ENCODE assay signal across 14 cellular contexts in genomic region chr4:4333265-4333706, GRCh38. TPM values are rescaled to one million over a fixed set of nuclear protein-coding genes. Genes with fewer than 3 reads are reported as not detected.
A peak's percentile ranks its signal among the peaks of the same experiment; 100 is the strongest.
DNase-seq lines count a peak whose midpoint lies in the region; ATAC-seq and TF ChIP-seq lines count a peak whose summit lies in the region.
"Had no signal": no experiment of that assay in that cellular context is flagged by ENCODE, and none has a peak within 500 bp of the region (broad histone marks: within the 10 kb centered on the region; RNA-seq: fewer than 3 reads in every experiment).

No MANE protein-coding gene starts in this region.

- TF ChIP-seq CTCF in type B pancreatic cell (conservative IDR thresholded peaks at IDR 0.05): no peak

- H3K9ac ChIP-seq in GM23248: no peak overlapping the region

- peaks cover 7% of the 10 kb centered on the region; the same call in 1 of the 2 replicates for H3K27me3 ChIP-seq in GM23248 (replicated peaks; ENCODE audit: insufficient read depth)
- H3K27me3 ChIP-seq: esophagus squamous epithelium had no signal

- H3K27ac Mint-ChIP-seq in stimulated activated memory B cell treated with anti-CD40 and anti-IgM and Interleukin-4, amounts not matched to agents 10 μg/mL and 1 μg/mL and 100 μg/mL, for 72 hours: no peak overlapping the region
- no peak overlapping the region for H3K27ac Mint-ChIP-seq in type B pancreatic cell
- H3K27ac Mint-ChIP-seq: activated naive CD8-positive, alpha-beta T cell; WTC11 had no signal

- ATAC-seq in stimulated activated memory B cell treated with anti-CD40 and anti-IgM and Interleukin-4, amounts not matched to agents 10 μg/mL and 1 μg/mL and 100 μg/mL, for 72 hours: peak; percentile 53
- ATAC-seq: HCT116; naive thymus-derived CD4-positive, alpha-beta T cell; WTC11 had no signal

- H3F3A ChIP-seq in GM23248 (ENCODE audit: insufficient read depth): peaks cover 17% of the 10 kb centered on the region

- 1% methylated on average over 11 of the region's 11 CpGs for WGBS in GM23248 (ENCODE audit: low coverage in 1 of 2, low lambda C conversion rate in 2 of 2, missing lambda C conversion rate in 2 of 2), 2 experiments

- H3K9me2 ChIP-seq in GM23248 (ENCODE audit: insufficient read depth): no peaks in the 10 kb centered on the region

- peak overlapping the region; percentile 80 for H3K4me2 ChIP-seq in GM23248 (ENCODE audit: unreplicated experiment)

- H3K36me3 ChIP-seq in GM23248 (ENCODE audit: low read depth): no peaks in the 10 kb centered on the region
- H3K36me3 ChIP-seq: esophagus squamous epithelium had no signal

- H3K9me3 Mint-ChIP-seq in stimulated activated memory B cell treated with anti-CD40 and anti-IgM and Interleukin-4, amounts not matched to agents 10 μg/mL and 1 μg/mL and 100 μg/mL, for 72 hours: peaks cover 3% of the 10 kb centered on the region
- H3K9me3 Mint-ChIP-seq in type B pancreatic cell: no peaks in the 10 kb centered on the region

- no peaks in the 10 kb centered on the region for H3K4me1 Mint-ChIP-seq in stimulated activated memory B cell treated with anti-CD40 and anti-IgM and Interleukin-4, amounts not matched to agents 10 μg/mL and 1 μg/mL and 100 μg/mL, for 72 hours
- H3K4me1 Mint-ChIP-seq in type B pancreatic cell (ENCODE audit: unreplicated experiment): no peaks in the 10 kb centered on the region
- H3K4me1 Mint-ChIP-seq: WTC11 had no signal

- in situ Hi-C loops in GM23248 (cut with MboI): no loop called here

- 0 out of 2 replicates have a peak overlapping the region, but pooled peaks have one; percentile 33 for H2AFZ ChIP-seq in GM23248

- no peak overlapping the region for H3K4me3 Mint-ChIP-seq in stimulated activated memory B cell treated with anti-CD40 and anti-IgM and Interleukin-4, amounts not matched to agents 10 μg/mL and 1 μg/mL and 100 μg/mL, for 72 hours
- H3K4me3 Mint-ChIP-seq in type B pancreatic cell: no peak overlapping the region
- H3K4me3 Mint-ChIP-seq: activated naive CD8-positive, alpha-beta T cell; WTC11 had no signal

- DNase-seq in GM23248 (peak; percentile 80), SW480 (ENCODE audit: low spot score) (peak; percentile 78), globus pallidus (ENCODE audit: low spot score) (peak; percentile 11), GM19240 (ENCODE audit: insufficient read length, low spot score) (no peak), type B pancreatic cell (ENCODE audit: extremely low spot score, unreplicated experiment) (no peak), NCI-H2171 (lab: John Stamatoyannopoulos, UW) (no peak)
- DNase-seq: esophagus squamous epithelium; naive thymus-derived CD4-positive, alpha-beta T cell; NCI-H524; stimulated activated CD4-positive, alpha-beta T cell treated with anti-CD3 and anti-CD28 coated beads, Interleukin-4, amount 100 ng/mL, for 24 hours had no signal

- H3K36me3 Mint-ChIP-seq in stimulated activated memory B cell treated with anti-CD40 and anti-IgM and Interleukin-4, amounts not matched to agents 10 μg/mL and 1 μg/mL and 100 μg/mL, for 72 hours: peaks cover 5% of the 10 kb centered on the region
- no peaks in the 10 kb centered on the region for H3K36me3 Mint-ChIP-seq in type B pancreatic cell
- H3K36me3 Mint-ChIP-seq: activated naive CD8-positive, alpha-beta T cell; WTC11 had no signal

- H3K4me1 ChIP-seq in GM23248 (ENCODE audit: insufficient read depth): no peaks in the 10 kb centered on the region; the same call in 1 of the 2 replicates
- H3K4me1 ChIP-seq: esophagus squamous epithelium had no signal

- H3K79me2 ChIP-seq in GM23248 (ENCODE audit: insufficient read depth): no peaks in the 10 kb centered on the region

- H3K4me3 ChIP-seq in GM23248: peak overlapping the region; percentile 49
- H3K4me3 ChIP-seq: esophagus squamous epithelium had no signal

- H4K20me1 ChIP-seq in GM23248 (ENCODE audit: insufficient read depth): no peaks in the 10 kb centered on the region

- no peak overlapping the region for H3K27ac ChIP-seq in GM23248
- H3K27ac ChIP-seq: esophagus squamous epithelium had no signal

- peaks cover 22% of the 10 kb centered on the region for H3K27me3 Mint-ChIP-seq in stimulated activated memory B cell treated with anti-CD40 and anti-IgM and Interleukin-4, amounts not matched to agents 10 μg/mL and 1 μg/mL and 100 μg/mL, for 72 hours
- peaks cover 19% of the 10 kb centered on the region for H3K27me3 Mint-ChIP-seq in type B pancreatic cell
- H3K27me3 Mint-ChIP-seq: activated naive CD8-positive, alpha-beta T cell; naive thymus-derived CD4-positive, alpha-beta T cell had no signal

- no peaks in the 10 kb centered on the region for H3K9me3 ChIP-seq in GM23248 (ENCODE audit: low read depth)
- H3K9me3 ChIP-seq: esophagus squamous epithelium had no signal

RNA-seq across cellular contexts. Expression of gene ZBTB49, which starts 43.2 kb away (rescaled TPM):
- total RNA-seq in GM23248 (2014; rRNA removed; shearing (Covaris generic)): 2.9 and 3.9 TPM in 2 replicates
- 1.6 and 1.9 TPM in 2 replicates for polyA plus RNA-seq in GM23248 (2016; fragmentation: Nextera tagmentation; extraction: Ambion mirVana)
- total RNA-seq in type B pancreatic cell (ENCODE audit: low replicate concordance): 7.8 and 9.7 TPM in 2 replicates

RNA-seq across cellular contexts. Expression of gene LYAR, which starts 43.3 kb away (rescaled TPM):
- 6.7 and 11.9 TPM in 2 replicates for total RNA-seq in GM23248 (2014; rRNA removed; shearing (Covaris generic))
- polyA plus RNA-seq in GM23248 (2016; fragmentation: Nextera tagmentation; extraction: Ambion mirVana): 15.1 and 16.9 TPM in 2 replicates
- total RNA-seq in type B pancreatic cell (ENCODE audit: low replicate concordance): 12.4 and 18.6 TPM in 2 replicates

RNA-seq across cellular contexts. Expression of gene NSG1, which starts 53.6 kb away (rescaled TPM):
- 0.86 TPM in 1 of 2 replicates, not detected in the other for total RNA-seq in GM23248 (2014; rRNA removed; shearing (Covaris generic))
- 0.16 and 0.31 TPM in 2 replicates for polyA plus RNA-seq in GM23248 (2016; fragmentation: Nextera tagmentation; extraction: Ambion mirVana)
- total RNA-seq in type B pancreatic cell (ENCODE audit: low replicate concordance): 71.9 and 216 TPM in 2 replicates

Comparison
In these comparisons a context has a peak if more than half of its experiments do, and no peak if none do; other contexts are left out.
1. DNase-seq: peak in GM23248 (single experiment), SW480 (single experiment) and globus pallidus (single experiment); none in GM19240 (single experiment), type B pancreatic cell (single experiment) and NCI-H2171 (single experiment).
2. RNA of gene NSG1, which starts 53.6 kb away (total RNA-seq): 71.9 to 216 TPM in type B pancreatic cell; 0.86 TPM in GM23248; every median in the first group is over 10 times any median in the second.